In genomic region chr5:126433708-126434107, GRCh38 we compare ENCODE assay signal across 20 cellular contexts. TPM values are rescaled to one million over a fixed set of nuclear protein-coding genes. Genes with fewer than 3 reads are reported as not detected.
DNase-seq lines count a peak whose midpoint lies in the region; ATAC-seq and TF ChIP-seq lines count a peak whose summit lies in the region.
"Had no signal": no experiment of that assay in that cellular context is flagged by ENCODE, and none has a peak within 500 bp of the region (broad histone marks: within the 10 kb centered on the region; RNA-seq: fewer than 3 reads in every experiment).

No MANE protein-coding gene starts in this region.

- H3K4me3 ChIP-seq in breast epithelium (no peak overlapping the region), fibroblast of the aortic adventitia (ENCODE audit: low read depth, low read length) (no peak overlapping the region)
- H3K4me3 ChIP-seq: gastrocnemius medialis, K562 had no signal

- H3K27ac Mint-ChIP-seq in endothelial cell (ENCODE audit: unreplicated experiment) = no peak overlapping the region
- H3K27ac Mint-ChIP-seq: activated CD8-positive, alpha-beta T cell treated with anti-CD3 and anti-CD28 coated beads, Interleukin-2, amount 10 ng/mL, durations not matched to agents 7 days and 5 days; activated T-helper 1 cell treated with anti-CD3 and anti-CD28 coated beads, Interleukin-12 subunit alpha, Interleukin-12 subunit beta, Interleukin-2, Interleukin-4 antibody, amounts not matched to agents 30 ng/mL and 10 ng/mL and 1 ng/mL, durations not matched to agents 14 hours and 24 hours and 36 hours; B cell had no signal

- H3K9me3 ChIP-seq in breast epithelium = no peaks in the 10 kb centered on the region
- H3K9me3 ChIP-seq: gastrocnemius medialis had no signal

- TF ChIP-seq POLR2A in breast epithelium (IDR thresholded peaks at IDR 0.05) = no peak

- H3K9me3 Mint-ChIP-seq in endothelial cell (ENCODE audit: unreplicated experiment) = no peaks in the 10 kb centered on the region
- H3K9me3 Mint-ChIP-seq: activated T-helper 1 cell treated with anti-CD3 and anti-CD28 coated beads, Interleukin-12 subunit alpha, Interleukin-12 subunit beta, Interleukin-2, Interleukin-4 antibody, amounts not matched to agents 30 ng/mL and 10 ng/mL and 1 ng/mL, durations not matched to agents 14 hours and 24 hours and 36 hours had no signal

- TF ChIP-seq CTCF in breast epithelium (IDR thresholded peaks at IDR 0.05) (no peak), fibroblast of the aortic adventitia (IDR thresholded peaks at IDR 0.05; ENCODE audit: insufficient read depth, low read length) (no peak), endothelial cell (IDR thresholded peaks at IDR 0.05; ENCODE audit: unreplicated experiment) (no peak)

- H3K27ac ChIP-seq in breast epithelium = peak overlapping the region; percentile 84 to 85
- H3K27ac ChIP-seq: gastrocnemius medialis, HL-60, RWPE1, WERI-Rb-1 had no signal

- no peaks in the 10 kb centered on the region for H3K27me3 Mint-ChIP-seq in endothelial cell (ENCODE audit: unreplicated experiment)
- H3K27me3 Mint-ChIP-seq: B cell had no signal

- no peaks in the 10 kb centered on the region for H3K27me3 ChIP-seq in breast epithelium
- H3K27me3 ChIP-seq: gastrocnemius medialis had no signal

- peaks cover 12% of the 10 kb centered on the region for H3K36me3 Mint-ChIP-seq in endothelial cell (ENCODE audit: low read depth, unreplicated experiment)

- no peaks in the 10 kb centered on the region for H3K36me3 ChIP-seq in breast epithelium
- H3K36me3 ChIP-seq: gastrocnemius medialis, WERI-Rb-1 had no signal

- ATAC-seq in GM21825 (IDR thresholded peaks at IDR 0.05; ENCODE audit: unreplicated experiment) (no peak), HG02973 (IDR thresholded peaks at IDR 0.05; ENCODE audit: unreplicated experiment) (no peak)
- ATAC-seq: activated CD8-positive, alpha-beta T cell treated with anti-CD3 and anti-CD28 coated beads, Interleukin-2, amount 10 ng/mL, durations not matched to agents 7 days and 5 days; K562 had no signal

- no peak overlapping the region for H3K4me3 Mint-ChIP-seq in endothelial cell (ENCODE audit: unreplicated experiment)
- H3K4me3 Mint-ChIP-seq: activated CD8-positive, alpha-beta T cell treated with anti-CD3 and anti-CD28 coated beads, Interleukin-2, amount 10 ng/mL, durations not matched to agents 7 days and 5 days; activated T-helper 1 cell treated with anti-CD3 and anti-CD28 coated beads, Interleukin-12 subunit alpha, Interleukin-12 subunit beta, Interleukin-2, Interleukin-4 antibody, amounts not matched to agents 30 ng/mL and 10 ng/mL and 1 ng/mL, durations not matched to agents 14 hours and 24 hours and 36 hours; B cell had no signal

- H3K4me1 ChIP-seq in breast epithelium = peaks cover 0 to 14% of the 10 kb centered on the region in 2 donors
- H3K4me1 ChIP-seq: gastrocnemius medialis had no signal

- DNase-seq in GM03348 (ENCODE audit: low spot score) (peak; percentile 46), breast epithelium (ENCODE audit: low spot score in 2 of 2) (no peak), fibroblast of the aortic adventitia (ENCODE audit: low read depth) (peak; percentile 93), superior temporal gyrus (ENCODE audit: extremely low spot score) (peak; percentile 75), middle frontal gyrus (ENCODE audit: extremely low spot score, low spot score) (no peak), endothelial cell (ENCODE audit: low spot score) (no peak)
- DNase-seq: activated CD8-positive, alpha-beta T cell treated with anti-CD3 and anti-CD28 coated beads, Interleukin-2, amount 10 ng/mL, durations not matched to agents 7 days and 5 days; amygdala; effector CD8-positive, alpha-beta T cell; gastrocnemius medialis; NCI-H1092; T-helper 1 cell; WERI-Rb-1 had no signal

- intact Hi-C loops in breast epithelium (cut with DNase I; ENCODE audit: low total_unique reads) = no loop called here

- H3K4me1 Mint-ChIP-seq in endothelial cell (ENCODE audit: unreplicated experiment) = peaks cover 11% of the 10 kb centered on the region
- H3K4me1 Mint-ChIP-seq: B cell had no signal

RNA-seq across cellular contexts. Expression of gene GRAMD2B, which starts 10.5 kb away (rescaled TPM):
- total RNA-seq in breast epithelium (100 to 1,000 TPM in 2 of 3 donors, 10 to 100 TPM in 1; 38.1 to 206 (median 103) TPM), fibroblast of the aortic adventitia (ENCODE audit: low replicate concordance) (13.5 and 23.5 TPM in 2 replicates), endothelial cell (ENCODE audit: unreplicated experiment) (13.4 TPM)

Comparison
In these comparisons a context has a peak if more than half of its experiments do, and no peak if none do; other contexts are left out.
1. DNase-seq: peak in GM03348 (single experiment), fibroblast of the aortic adventitia (single experiment) and superior temporal gyrus (single experiment); none in breast epithelium (0 of 2), middle frontal gyrus (single experiment) and endothelial cell (single experiment).